ENCODE assay signal across 8 cellular contexts in the genomic region with DNA sequence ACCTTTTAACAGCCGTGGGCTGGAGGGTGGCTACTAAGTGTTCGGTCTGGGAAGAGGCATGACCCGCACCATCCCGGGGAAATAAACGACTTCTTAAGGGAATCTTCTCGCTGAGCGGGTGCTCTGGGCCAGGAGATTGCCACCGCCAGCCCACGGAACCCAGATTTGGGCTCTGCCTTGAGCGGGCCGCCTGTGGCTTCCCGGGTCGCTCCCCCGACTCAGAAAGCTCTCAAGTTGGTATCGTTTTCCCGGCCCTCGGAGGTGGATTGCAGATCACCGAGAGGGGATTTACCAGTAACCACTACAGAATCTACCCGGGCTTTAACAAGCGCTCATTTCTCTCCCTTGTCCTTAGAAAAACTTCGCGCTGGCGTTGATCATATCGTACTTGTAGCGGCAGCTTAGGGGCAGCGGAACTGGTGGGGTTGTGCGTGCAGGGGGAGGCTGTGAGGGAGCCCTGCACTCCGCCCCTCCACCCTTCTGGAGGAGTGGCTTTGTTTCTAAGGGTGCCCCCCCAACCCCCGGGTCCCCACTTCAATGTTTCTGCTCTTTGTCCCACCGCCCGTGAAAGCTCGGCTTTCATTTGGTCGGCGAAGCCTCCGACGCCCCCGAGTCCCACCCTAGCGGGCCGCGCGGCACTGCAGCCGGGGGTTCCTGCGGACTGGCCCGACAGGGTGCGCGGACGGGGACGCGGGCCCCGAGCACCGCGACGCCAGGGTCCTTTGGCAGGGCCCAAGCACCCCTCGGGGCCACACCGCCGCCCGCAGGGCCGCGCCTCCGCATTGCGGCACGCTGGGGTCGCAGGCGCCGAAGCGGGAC. TPM values are rescaled to one million over a fixed set of nuclear protein-coding genes. Genes with fewer than 3 reads are reported as not detected.
DNase-seq lines count a peak whose midpoint lies in the region; ATAC-seq and TF ChIP-seq lines count a peak whose summit lies in the region.

No MANE protein-coding gene starts in this region.

- WGBS in transverse colon (ENCODE audit: low coverage in 1 of 2), 2 donors: 2% methylated on average over 56 of the region's 66 CpGs; no CpG with 5 or more reads in 1 of the 2 donors

- H3K27ac ChIP-seq in transverse colon: no peak overlapping the region

- peak overlapping the region; percentile 43 for H3K4me3 Mint-ChIP-seq in activated CD8-positive, alpha-beta T cell treated with anti-CD3 and anti-CD28 coated beads for 36 hours

- no peak for TF ChIP-seq POLR2A in transverse colon (IDR thresholded peaks at IDR 0.05)

- TF ChIP-seq CTCF in activated CD8-positive, alpha-beta T cell treated with anti-CD3 and anti-CD28 coated beads for 36 hours (IDR thresholded peaks at IDR 0.05): no peak
- no peak for TF ChIP-seq CTCF in transverse colon (IDR thresholded peaks at IDR 0.05)

- intact Hi-C loops in activated CD8-positive, alpha-beta T cell treated with anti-CD3 and anti-CD28 coated beads for 36 hours (cut with micrococcal nuclease): loop anchor here (10.0 kb wide), 1 partner anchor 98 kb away; no protein-coding TSS in a partner anchor
- intact Hi-C loops in transverse colon (cut with DNase I; ENCODE audit: low total_unique reads): loop anchor here (5.0 kb wide), 1 partner anchor 46 kb away; a partner anchor contains a TSS
- intact Hi-C loops in posterior vena cava (cut with DNase I): loop anchor here in 1 of 2 donors (10.0 kb wide), 1 partner anchor 48 kb away; a partner anchor contains a TSS

- peaks cover 44% of the 10 kb centered on the region for H3K27me3 Mint-ChIP-seq in activated CD8-positive, alpha-beta T cell treated with anti-CD3 and anti-CD28 coated beads for 36 hours

- H3K9me3 ChIP-seq in transverse colon: no peaks in the 10 kb centered on the region

- H3K27ac Mint-ChIP-seq in activated CD8-positive, alpha-beta T cell treated with anti-CD3 and anti-CD28 coated beads for 36 hours: peak overlapping the region; percentile 15

- no peaks in the 10 kb centered on the region for H3K9me3 Mint-ChIP-seq in activated CD8-positive, alpha-beta T cell treated with anti-CD3 and anti-CD28 coated beads for 36 hours

- peak overlapping the region; percentile 3 to 70 (median 42) for H3K4me3 ChIP-seq in transverse colon

- POLR2A ChIA-PET in activated CD8-positive, alpha-beta T cell treated with anti-CD3 and anti-CD28 coated beads for 36 hours (lab: Charles Lee): interaction anchor here (0.9 to 2.5 kb wide), 6 partner anchors 21 to 95 kb away, joined by 3 to 11 read pairs (median 4); no protein-coding TSS in a partner anchor

- DNase-seq in activated naive CD4-positive, alpha-beta T cell treated with Interleukin-2 at 50 U/mL for 16 hours: peak; percentile 17
- no peak for DNase-seq in activated naive CD4-positive, alpha-beta T cell (lab: John Stamatoyannopoulos, UW)
- DNase-seq in activated CD8-positive, alpha-beta T cell treated with anti-CD3 and anti-CD28 coated beads for 36 hours: peak; percentile 56
- peak; percentile 65 for DNase-seq in left kidney (ENCODE audit: low read depth, low spot score)
- peak; percentile 32 for DNase-seq in transverse colon
- no peak for DNase-seq in SHP77 (lab: John Stamatoyannopoulos, UW)
- DNase-seq in kidney tubule cell (ENCODE audit: low spot score): no peak
- DNase-seq in posterior vena cava (ENCODE audit: low spot score): no peak

- H3K4me1 Mint-ChIP-seq in activated CD8-positive, alpha-beta T cell treated with anti-CD3 and anti-CD28 coated beads for 36 hours (ENCODE audit: low read depth): peaks cover 26% of the 10 kb centered on the region

- H3K27me3 ChIP-seq in transverse colon: peaks cover 43% of the 10 kb centered on the region

- H3K36me3 Mint-ChIP-seq in activated CD8-positive, alpha-beta T cell treated with anti-CD3 and anti-CD28 coated beads for 36 hours (ENCODE audit: low read depth): peaks cover 3% of the 10 kb centered on the region

- no peak for ATAC-seq in activated CD8-positive, alpha-beta T cell treated with anti-CD3 and anti-CD28 coated beads for 36 hours

- peaks cover 34 to 67% (median 62%) of the 10 kb centered on the region in 4 donors for H3K4me1 ChIP-seq in transverse colon

- CTCF ChIA-PET in activated CD8-positive, alpha-beta T cell treated with anti-CD3 and anti-CD28 coated beads for 36 hours (lab: Charles Lee): interaction anchor here (0.7 to 5.2 kb wide), 10 partner anchors 10 to 148 kb away, joined by 3 to 48 read pairs (median 3); no protein-coding TSS in a partner anchor

- no peaks in the 10 kb centered on the region for H3K36me3 ChIP-seq in transverse colon

- TF ChIP-seq EP300 in transverse colon (IDR thresholded peaks at IDR 0.05; ENCODE audit: low read depth): no peak

- in situ Hi-C loops in transverse colon (cut with MboI; ENCODE audit: low pct_ligation_motif_present in 1 of 4, low pct_unique_long_range_greater_than_20kb in 1 of 4, low sequenced_read_pairs in 3 of 4): no loop called here

RNA-seq across cellular contexts. Expression of a gene that starts 3.6 kb away (rescaled TPM):
- 10 to 100 TPM; 23.9 to 28.0 TPM for total RNA-seq in activated CD8-positive, alpha-beta T cell treated with anti-CD3 and anti-CD28 coated beads for 36 hours
- total RNA-seq in transverse colon: 10 to 100 TPM in 1 of 4 donors, 1 to 10 TPM in 3; 6.6 to 25.1 (median 8.3) TPM
- 10 to 100 TPM; 11.5 to 14.4 TPM for total RNA-seq in posterior vena cava

RNA-seq across cellular contexts. Expression of a gene that starts 46.0 kb away (rescaled TPM):
- 1 to 10 TPM; 7.0 to 9.4 TPM for total RNA-seq in activated CD8-positive, alpha-beta T cell treated with anti-CD3 and anti-CD28 coated beads for 36 hours
- 1 to 10 TPM; 1.5 to 4.4 (median 3.1) TPM for total RNA-seq in transverse colon
- total RNA-seq in posterior vena cava: 1 to 10 TPM; 4.4 to 5.1 TPM

Comparison
In these comparisons a context has a peak if more than half of its experiments do, and no peak if none do; other contexts are left out.
1. DNase-seq: peak in activated naive CD4-positive, alpha-beta T cell treated with Interleukin-2 at 50 U/mL for 16 hours (single experiment), activated CD8-positive, alpha-beta T cell treated with anti-CD3 and anti-CD28 coated beads for 36 hours (single experiment), left kidney (single experiment) and transverse colon (single experiment); none in activated naive CD4-positive, alpha-beta T cell (0 of 4), SHP77 (0 of 2), kidney tubule cell (single experiment) and posterior vena cava (single experiment).